Comparison of ENCODE assay signal across 17 cellular contexts in genomic region chr3:43906847-43907507, GRCh38.
DNase-seq lines count a peak whose midpoint lies in the region; ATAC-seq, FAIRE-seq and TF ChIP-seq lines count a peak whose summit lies in the region.
"Had no signal": no experiment of that assay in that cellular context is flagged by ENCODE, and none has a peak within 500 bp of the region (broad histone marks: within the 10 kb centered on the region; RNA-seq: fewer than 3 reads in every experiment).

No MANE protein-coding gene starts in this region.

- ATAC-seq in GM18858 (IDR thresholded peaks at IDR 0.05; ENCODE audit: unreplicated experiment) (peak; percentile 17), GM21447 (IDR thresholded peaks at IDR 0.05; ENCODE audit: unreplicated experiment) (peak; percentile 40), HG03095 (IDR thresholded peaks at IDR 0.05; ENCODE audit: unreplicated experiment) (peak; percentile 31), HG03565 (IDR thresholded peaks at IDR 0.05; ENCODE audit: unreplicated experiment) (no peak)

- H3K4me3 ChIP-seq in bronchial epithelial cell (ENCODE audit: low read depth, low read length) (no peak overlapping the region), uterus (no peak overlapping the region)
- H3K4me3 ChIP-seq: Peyer's patch, prostate gland had no signal

- no peak for TF ChIP-seq POLR2A in uterus (IDR thresholded peaks at IDR 0.05)

- H3K36me3 ChIP-seq in bronchial epithelial cell (ENCODE audit: control insufficient read depth, insufficient read depth, low read length) (no peaks in the 10 kb centered on the region), uterus (no peaks in the 10 kb centered on the region)
- H3K36me3 ChIP-seq: Peyer's patch, prostate gland had no signal

- no peaks in the 10 kb centered on the region for H3K4me1 ChIP-seq in uterus
- H3K4me1 ChIP-seq: Peyer's patch, prostate gland had no signal

- H3K27me3 Mint-ChIP-seq in activated CD4-positive, alpha-beta T cell treated with anti-CD3 and anti-CD28 coated beads, Interleukin-2, amount 10 ng/mL, durations not matched to agents 24 days and 14 days, result peaks cover 17% of the 10 kb centered on the region

- H3K27me3 ChIP-seq in bronchial epithelial cell (ENCODE audit: control insufficient read depth, insufficient read depth, low read length) (no peaks in the 10 kb centered on the region), uterus (no peaks in the 10 kb centered on the region)
- H3K27me3 ChIP-seq: Peyer's patch had no signal

- H3K36me3 Mint-ChIP-seq in activated CD4-positive, alpha-beta T cell treated with anti-CD3 and anti-CD28 coated beads, Interleukin-2, amount 10 ng/mL, durations not matched to agents 24 days and 14 days (ENCODE audit: low read depth), result no peaks in the 10 kb centered on the region
- H3K36me3 Mint-ChIP-seq: activated naive CD8-positive, alpha-beta T cell treated with anti-CD3 and anti-CD28 coated beads for 36 hours had no signal

- no peaks in the 10 kb centered on the region for H3K4me1 Mint-ChIP-seq in activated CD4-positive, alpha-beta T cell treated with anti-CD3 and anti-CD28 coated beads, Interleukin-2, amount 10 ng/mL, durations not matched to agents 24 days and 14 days
- H3K4me1 Mint-ChIP-seq: activated naive CD8-positive, alpha-beta T cell treated with anti-CD3 and anti-CD28 coated beads for 36 hours had no signal

- intact Hi-C loops in uterus (cut with DNase I; ENCODE audit: low total_unique reads), result no loop called here
- intact Hi-C loops in activated CD4-positive, alpha-beta T cell treated with anti-CD3 and anti-CD28 coated beads, Interleukin-2, amount 10 ng/mL, durations not matched to agents 24 days and 14 days (cut with micrococcal nuclease), result no loop called here

- DNase-seq in bronchial epithelial cell (ENCODE audit: low read depth), result no peak
- no peak for DNase-seq in uterus
- DNase-seq in activated CD4-positive, alpha-beta T cell treated with anti-CD3 and anti-CD28 coated beads, Interleukin-2, amount 10 ng/mL, durations not matched to agents 24 days and 14 days, result no peak
- DNase-seq in NCI-H2081 treated with DMSO at 0.1 percent for 48 hours (lab: John Stamatoyannopoulos, UW), result no peak
- DNase-seq: activated naive CD8-positive, alpha-beta T cell treated with anti-CD3 and anti-CD28 coated beads for 36 hours; CD4-positive, alpha-beta T cell; mesendoderm; NCI-H446 treated with DMSO at 0.1 percent for 48 hours; Peyer's patch; stimulated activated CD4-positive, alpha-beta T cell treated with anti-CD3 and anti-CD28 coated beads, Interleukin-1b, Interleukin-23, amount 100 ng/mL, for 48 hours; stimulated activated naive CD4-positive, alpha-beta T cell treated with Interleukin-2 at 50 U/mL for 16 hours; T1000 had no signal

- H3K4me3 Mint-ChIP-seq in activated CD4-positive, alpha-beta T cell treated with anti-CD3 and anti-CD28 coated beads, Interleukin-2, amount 10 ng/mL, durations not matched to agents 24 days and 14 days, result no peak overlapping the region
- H3K4me3 Mint-ChIP-seq: activated naive CD8-positive, alpha-beta T cell treated with anti-CD3 and anti-CD28 coated beads for 36 hours; CD4-positive, alpha-beta T cell had no signal

- no peaks in the 10 kb centered on the region for H3K9me3 Mint-ChIP-seq in activated CD4-positive, alpha-beta T cell treated with anti-CD3 and anti-CD28 coated beads, Interleukin-2, amount 10 ng/mL, durations not matched to agents 24 days and 14 days
- H3K9me3 Mint-ChIP-seq: activated naive CD8-positive, alpha-beta T cell treated with anti-CD3 and anti-CD28 coated beads for 36 hours; CD4-positive, alpha-beta T cell had no signal

- no peak overlapping the region for H3K27ac Mint-ChIP-seq in activated CD4-positive, alpha-beta T cell treated with anti-CD3 and anti-CD28 coated beads, Interleukin-2, amount 10 ng/mL, durations not matched to agents 24 days and 14 days
- H3K27ac Mint-ChIP-seq: activated naive CD8-positive, alpha-beta T cell treated with anti-CD3 and anti-CD28 coated beads for 36 hours; CD4-positive, alpha-beta T cell had no signal

- no peak for TF ChIP-seq CTCF in bronchial epithelial cell (IDR thresholded peaks at IDR 0.05; ENCODE audit: insufficient read depth, low read length, severe bottlenecking)
- no peak for TF ChIP-seq CTCF in uterus (IDR thresholded peaks at IDR 0.05)

- H3K9me3 ChIP-seq in uterus, result no peaks in the 10 kb centered on the region
- H3K9me3 ChIP-seq: Peyer's patch, prostate gland had no signal

- FAIRE-seq in bronchial epithelial cell (lab: Jason Lieb, UNC), result peak; percentile 18

- H3K27ac ChIP-seq in uterus, result no peak overlapping the region
- H3K27ac ChIP-seq: Peyer's patch, prostate gland had no signal
